In genomic region chr15:66483131-66483566, GRCh38 we compare ENCODE assay signal across 11 cellular contexts. TPM values are rescaled to one million over a fixed set of nuclear protein-coding genes. Genes with fewer than 3 reads are reported as not detected.
DNase-seq lines count a peak whose midpoint lies in the region; ATAC-seq and TF ChIP-seq lines count a peak whose summit lies in the region.
"Had no signal": no experiment of that assay in that cellular context is flagged by ENCODE, and none has a peak within 500 bp of the region (broad histone marks: within the 10 kb centered on the region; RNA-seq: fewer than 3 reads in every experiment).

No MANE protein-coding gene starts in this region.

- no peak overlapping the region for H3K9ac ChIP-seq in GM23248

- H3K4me3 ChIP-seq in AG09309 (ENCODE audit: control insufficient read depth, low read depth, low read length) = no peak overlapping the region
- H3K4me3 ChIP-seq in GM23248 = no peak overlapping the region
- H3K4me3 ChIP-seq in gastroesophageal sphincter = no peak overlapping the region
- no peak overlapping the region for H3K4me3 ChIP-seq in suprapubic skin
- H3K4me3 ChIP-seq: tibial nerve had no signal

- H3K9me2 ChIP-seq in GM23248 (ENCODE audit: insufficient read depth) = no peaks in the 10 kb centered on the region

- H4K20me1 ChIP-seq in GM23248 (ENCODE audit: insufficient read depth) = no peaks in the 10 kb centered on the region; the same call in 1 of the 2 replicates

- H3K9me3 ChIP-seq in GM23248 (ENCODE audit: low read depth) (no peaks in the 10 kb centered on the region), gastroesophageal sphincter (no peaks in the 10 kb centered on the region), suprapubic skin (no peaks in the 10 kb centered on the region)
- H3K9me3 ChIP-seq: tibial nerve had no signal

- H3K79me2 ChIP-seq in GM23248 (ENCODE audit: insufficient read depth) = no peaks in the 10 kb centered on the region; the same call in 1 of the 2 replicates

- H3K4me1 ChIP-seq in GM23248 (ENCODE audit: insufficient read depth) (peaks cover 8% of the 10 kb centered on the region; the same call in 1 of the 2 replicates), gastroesophageal sphincter (no peaks in the 10 kb centered on the region), suprapubic skin (no peaks in the 10 kb centered on the region)
- H3K4me1 ChIP-seq: tibial nerve had no signal

- DNase-seq in AG09309 (ENCODE audit: low read depth) (peak; percentile 46), GM23248 (peak; percentile 68), OCI-M1 (lab: John Stamatoyannopoulos, UW) (peak; percentile 40), suprapubic skin (ENCODE audit: low spot score in 2 of 2) (no peak), HuH-7.5 (ENCODE audit: low spot score) (no peak), amniotic stem cell (lab: John Stamatoyannopoulos, UW) (no peak)
- DNase-seq: activated naive CD4-positive, alpha-beta T cell treated with anti-CD3 and anti-CD28 coated beads, Interleukin-2, amount 50 U/mL, for 16 hours; stimulated activated CD4-positive, alpha-beta T cell treated with anti-CD3 and anti-CD28 coated beads, Interleukin-2, amount 100 ng/mL, for 24 hours had no signal

- in situ Hi-C loops in GM23248 (cut with MboI) = no loop called here

- TF ChIP-seq EP300 in gastroesophageal sphincter (IDR thresholded peaks at IDR 0.05) = no peak
- TF ChIP-seq EP300 in suprapubic skin (IDR thresholded peaks at IDR 0.05) = no peak

- H2AFZ ChIP-seq in GM23248 = no peak overlapping the region

- TF ChIP-seq POLR2A in gastroesophageal sphincter (IDR thresholded peaks at IDR 0.05) = no peak
- no peak for TF ChIP-seq POLR2A in suprapubic skin (IDR thresholded peaks at IDR 0.05)

- 76 to 78% methylated on average over 3 of the region's 3 CpGs for WGBS in GM23248 (ENCODE audit: low coverage in 1 of 2, low lambda C conversion rate in 2 of 2, missing lambda C conversion rate in 2 of 2), 2 experiments
- 72 to 87% methylated on average over 3 of the region's 3 CpGs for WGBS in gastroesophageal sphincter (ENCODE audit: low coverage in 1 of 2), 2 donors
- 60% methylated on average over 3 of the region's 3 CpGs for WGBS in suprapubic skin

- ATAC-seq in gastroesophageal sphincter (peak; percentile 25), GM21786 (IDR thresholded peaks at IDR 0.05; ENCODE audit: unreplicated experiment) (no peak)

- 0 out of 2 replicates have a peak, but pooled peaks cover 8% of the 10 kb centered on the region for H3F3A ChIP-seq in GM23248 (ENCODE audit: insufficient read depth)

- H3K4me2 ChIP-seq in GM23248 (ENCODE audit: unreplicated experiment) = no peak overlapping the region

- TF ChIP-seq CTCF in AG09309 (IDR thresholded peaks at IDR 0.05; ENCODE audit: control insufficient read depth, insufficient read depth, low read depth, low read length, missing control alignments) (no peak), gastroesophageal sphincter (IDR thresholded peaks at IDR 0.05) (no peak), suprapubic skin (IDR thresholded peaks at IDR 0.05) (no peak)

- no peaks in the 10 kb centered on the region for H3K27me3 ChIP-seq in GM23248 (replicated peaks; ENCODE audit: insufficient read depth)
- H3K27me3 ChIP-seq in gastroesophageal sphincter = no peaks in the 10 kb centered on the region
- H3K27me3 ChIP-seq in suprapubic skin = no peaks in the 10 kb centered on the region
- H3K27me3 ChIP-seq: tibial nerve had no signal

- H3K27ac ChIP-seq in GM23248 (no peak overlapping the region), gastroesophageal sphincter (no peak overlapping the region), suprapubic skin (no peak overlapping the region)
- H3K27ac ChIP-seq: tibial nerve had no signal

- H3K36me3 ChIP-seq in GM23248 (ENCODE audit: low read depth) = peaks cover 22% of the 10 kb centered on the region; the same call in 1 of the 2 replicates
- peaks cover 0 to 62% of the 10 kb centered on the region in 2 donors for H3K36me3 ChIP-seq in gastroesophageal sphincter
- H3K36me3 ChIP-seq in suprapubic skin = peaks cover 43% of the 10 kb centered on the region

RNA-seq across cellular contexts. Expression of gene SNAPC5, which starts 14.4 kb away (rescaled TPM):
- 5.3 and 17.6 TPM in 2 replicates for total RNA-seq in GM23248 (2014; rRNA removed; shearing (Covaris generic))
- polyA plus RNA-seq in GM23248 (2016; fragmentation: Nextera tagmentation; extraction: Ambion mirVana) = 22.0 and 23.2 TPM in 2 replicates
- total RNA-seq in gastroesophageal sphincter (10 to 100 TPM; 33.9 to 66.9 (median 44.1) TPM), suprapubic skin (10 to 100 TPM in 3 of 4 donors, 1 to 10 TPM in 1; 9.9 to 26.8 (median 17.3) TPM)

RNA-seq across cellular contexts. Expression of gene RPL4, which starts 21.5 kb away (rescaled TPM):
- total RNA-seq in GM23248 (2014; rRNA removed; shearing (Covaris generic)) = 3,244 and 3,721 TPM in 2 replicates
- polyA plus RNA-seq in GM23248 (2016; fragmentation: Nextera tagmentation; extraction: Ambion mirVana) = 915 and 943 TPM in 2 replicates
- total RNA-seq in gastroesophageal sphincter = 1,000 to 10,000 TPM; 3,015 to 4,496 (median 4,021) TPM
- 1,000 to 10,000 TPM; 3,240 to 5,495 (median 4,865) TPM for total RNA-seq in suprapubic skin

RNA-seq across cellular contexts. Expression of gene ZWILCH, which starts 22.0 kb away (rescaled TPM):
- 20.6 and 31.5 TPM in 2 replicates for total RNA-seq in GM23248 (2014; rRNA removed; shearing (Covaris generic))
- polyA plus RNA-seq in GM23248 (2016; fragmentation: Nextera tagmentation; extraction: Ambion mirVana) = 20.7 and 23.9 TPM in 2 replicates
- total RNA-seq in gastroesophageal sphincter (1 to 10 TPM; 2.0 to 6.0 (median 2.9) TPM), suprapubic skin (1 to 10 TPM; 4.7 to 8.9 (median 5.1) TPM)

Comparison
In these comparisons a context has a peak if more than half of its experiments do, and no peak if none do; other contexts are left out.
1. DNase-seq: peak in AG09309 (single experiment), GM23248 (single experiment) and OCI-M1 (single experiment); none in suprapubic skin (0 of 2), HuH-7.5 (single experiment) and amniotic stem cell (single experiment).